10 cellular contexts compared by ENCODE assay signal in genomic region chr4:10008208-10009005, GRCh38. TPM values are rescaled to one million over a fixed set of nuclear protein-coding genes. Genes with fewer than 3 reads are reported as not detected.
DNase-seq lines count a peak whose midpoint lies in the region; ATAC-seq and TF ChIP-seq lines count a peak whose summit lies in the region.
"Had no signal": no experiment of that assay in that cellular context is flagged by ENCODE, and none has a peak within 500 bp of the region (broad histone marks: within the 10 kb centered on the region; RNA-seq: fewer than 3 reads in every experiment).

No MANE protein-coding gene starts in this region.

- H3K23ac ChIP-seq in mesenchymal stem cell (ENCODE audit: low read length in 2 of 2), result no peak overlapping the region

- H3K79me1 ChIP-seq in mesenchymal stem cell (replicated peaks; ENCODE audit: low read length, poor library complexity, severe bottlenecking), result no peaks in the 10 kb centered on the region

- no peak overlapping the region for H4K91ac ChIP-seq in mesenchymal stem cell (ENCODE audit: low read length)

- H3K27me3 ChIP-seq in left ventricle myocardium inferior (ENCODE audit: low read depth) (no peaks in the 10 kb centered on the region), hepatocyte (no peaks in the 10 kb centered on the region), left lung (no peaks in the 10 kb centered on the region), mesenchymal stem cell (ENCODE audit: control insufficient read depth in 1 of 2, insufficient read depth in 1 of 2, low read length in 2 of 2) (peaks cover 4 to 26% of the 10 kb centered on the region in 2 experiments)
- H3K27me3 ChIP-seq: cardiac muscle cell had no signal

- no peaks in the 10 kb centered on the region for H3K79me2 ChIP-seq in hepatocyte

- WGBS in hepatocyte (ENCODE audit: low lambda C conversion rate, missing lambda C conversion rate), result 47% methylated on average over 6 of the region's 6 CpGs
- WGBS in mesenchymal stem cell, result 74% methylated on average over 6 of the region's 6 CpGs

- H3K36me3 ChIP-seq in left ventricle myocardium inferior (no peaks in the 10 kb centered on the region), hepatocyte (replicated peaks; ENCODE audit: insufficient read depth, low read depth) (no peaks in the 10 kb centered on the region), left lung (no peaks in the 10 kb centered on the region), mesenchymal stem cell (ENCODE audit: control insufficient read depth in 1 of 2, insufficient read depth in 2 of 2, low read depth in 1 of 2, low read length in 2 of 2) (no peaks in the 10 kb centered on the region)
- H3K36me3 ChIP-seq: cardiac muscle cell had no signal

- H3K4me1 ChIP-seq in left ventricle myocardium inferior (peaks cover 50% of the 10 kb centered on the region), hepatocyte (ENCODE audit: insufficient read depth) (peaks cover 24% of the 10 kb centered on the region), left lung (peaks cover 32 to 39% of the 10 kb centered on the region in 2 donors), mesenchymal stem cell (ENCODE audit: control insufficient read depth, insufficient read depth, low read depth, low read length) (peaks cover 8% of the 10 kb centered on the region)

- no peak overlapping the region for H3K4me2 ChIP-seq in hepatocyte
- no peak overlapping the region for H3K4me2 ChIP-seq in mesenchymal stem cell (ENCODE audit: low read length, poor library complexity, severe bottlenecking)

- H3K27ac ChIP-seq in left ventricle myocardium inferior (replicated peaks), result peak overlapping the region; percentile 68
- peak overlapping the region; percentile 73 for H3K27ac ChIP-seq in hepatocyte
- H3K27ac ChIP-seq in left lung, result peak overlapping the region in 1 of 2 donors; percentile 57
- H3K27ac ChIP-seq in mesenchymal stem cell (ENCODE audit: low read length, poor library complexity, severe bottlenecking), result no peak overlapping the region
- H3K27ac ChIP-seq: cardiac muscle cell had no signal

- no peak overlapping the region for H3K9ac ChIP-seq in mesenchymal stem cell (ENCODE audit: low read length)

- H3K4me3 ChIP-seq in left ventricle myocardium inferior (no peak overlapping the region), hepatocyte (no peak overlapping the region), left lung (no peak overlapping the region), mesenchymal stem cell (ENCODE audit: insufficient read depth in 1 of 2, low read depth in 1 of 2, low read length in 2 of 2) (no peak overlapping the region)
- H3K4me3 ChIP-seq: cardiac muscle cell had no signal

- no peak overlapping the region for H2BK5ac ChIP-seq in mesenchymal stem cell (ENCODE audit: low read depth, low read length, poor library complexity, severe bottlenecking)

- intact Hi-C loops in left ventricle myocardium inferior (cut with micrococcal nuclease), result no loop called here
- intact Hi-C loops in cardiac septum (cut with DNase I), result no loop called here
- intact Hi-C loops in left lung (cut with DNase I), result no loop called here

- no peak overlapping the region for H3K18ac ChIP-seq in mesenchymal stem cell (ENCODE audit: low read depth in 1 of 2, low read length in 2 of 2)

- H2BK120ac ChIP-seq in mesenchymal stem cell (ENCODE audit: low read depth, low read length), result no peak overlapping the region

- no peaks in the 10 kb centered on the region for H3K9me2 ChIP-seq in hepatocyte (replicated peaks; ENCODE audit: insufficient read depth)

- no peaks in the 10 kb centered on the region for H3K9me3 ChIP-seq in left ventricle myocardium inferior (replicated peaks)
- H3K9me3 ChIP-seq in hepatocyte (ENCODE audit: low read depth), result no peaks in the 10 kb centered on the region
- H3K9me3 ChIP-seq in left lung, result no peaks in the 10 kb centered on the region
- no peaks in the 10 kb centered on the region for H3K9me3 ChIP-seq in mesenchymal stem cell (ENCODE audit: control insufficient read depth, low read length)

- ATAC-seq in SK-N-SH treated with all-trans-retinoic acid at 6 μM for 48 hours, result no peak; the same call in 2 of the 3 replicates
- ATAC-seq in HG03432 (IDR thresholded peaks at IDR 0.05; ENCODE audit: unreplicated experiment), result no peak
- ATAC-seq in left lung, result no peak

- no peak overlapping the region for H4K8ac ChIP-seq in mesenchymal stem cell (ENCODE audit: low read length)

- H2BK15ac ChIP-seq in mesenchymal stem cell (ENCODE audit: low read depth, poor library complexity, severe bottlenecking), result no peak overlapping the region

- no peak overlapping the region for H2AK5ac ChIP-seq in mesenchymal stem cell (ENCODE audit: low read length, severe bottlenecking)

- H4K20me1 ChIP-seq in hepatocyte (ENCODE audit: insufficient read depth, poor library complexity, severe bottlenecking), result no peaks in the 10 kb centered on the region

- DNase-seq in left ventricle myocardium inferior (no peak), cardiac septum (ENCODE audit: low spot score) (no peak), hepatocyte (ENCODE audit: low spot score) (no peak), left lung (no peak), SKM-1 treated with dmso at 0.1 percent for 144 hours (lab: John Stamatoyannopoulos, UW; ENCODE audit: unreplicated experiment) (no peak), mesenchymal stem cell (no peak)
- DNase-seq: HCEC 1CT had no signal

- H3K14ac ChIP-seq in mesenchymal stem cell (ENCODE audit: low read length in 2 of 2), result no peak overlapping the region

- no peak overlapping the region for H2AFZ ChIP-seq in hepatocyte
- no peak overlapping the region for H2AFZ ChIP-seq in mesenchymal stem cell (ENCODE audit: low read depth, low read length)

- no peak for TF ChIP-seq CTCF in left ventricle myocardium inferior (IDR thresholded peaks at IDR 0.05; ENCODE audit: borderline replicate concordance)
- no peak for TF ChIP-seq CTCF in hepatocyte (IDR thresholded peaks at IDR 0.05; ENCODE audit: poor library complexity)
- no peak for TF ChIP-seq CTCF in left lung (IDR thresholded peaks at IDR 0.05)

- H2BK12ac ChIP-seq in mesenchymal stem cell (ENCODE audit: low read length in 2 of 2), result no peak overlapping the region

- H3K4ac ChIP-seq in mesenchymal stem cell (ENCODE audit: low read depth in 1 of 2, low read length in 2 of 2), result no peak overlapping the region

TF ChIP-seq in SK-N-SH treated with all-trans-retinoic acid at 6 μM for 48 hours, 23 proteins besides CTCF, POLR2A, EP300 and RAD21:
- no peak for TF ChIP-seq ISL1 (CRISPR knock-in tag; IDR thresholded peaks at IDR 0.05)
- TF ChIP-seq OSR1 (CRISPR knock-in tag; IDR thresholded peaks at IDR 0.05), result no peak
- TF ChIP-seq TCF4 (CRISPR knock-in tag; IDR thresholded peaks at IDR 0.05; ENCODE audit: borderline replicate concordance), result peak; percentile 64; the same call in 1 of the 2 replicates
TF ChIP-seq in SK-N-SH treated with all-trans-retinoic acid at 6 μM for 48 hours: peak in this region for 1.

RNA-seq across cellular contexts. Expression of gene SLC2A9, which starts 12.9 kb away (rescaled TPM):
- total RNA-seq in left ventricle myocardium inferior (8.2 TPM), cardiac septum (5.5 TPM), hepatocyte (2.7 and 6.2 TPM in 2 replicates), left lung (10 to 100 TPM; 10.6 to 19.0 TPM)
- 7.1 and 7.8 TPM in 2 replicates for polyA plus RNA-seq in hepatocyte
- 0.33 TPM for polyA plus RNA-seq in mesenchymal stem cell (2013, experiment 1 of 2)
- 0.34 TPM for polyA plus RNA-seq in mesenchymal stem cell (2013, experiment 2 of 2)
